In genomic region chr5:79205965-79206364, GRCh38 we compare ENCODE assay signal across 20 cellular contexts. TPM values are rescaled to one million over a fixed set of nuclear protein-coding genes. Genes with fewer than 3 reads are reported as not detected.
DNase-seq lines count a peak whose midpoint lies in the region; ATAC-seq, FAIRE-seq and TF ChIP-seq lines count a peak whose summit lies in the region.
"Had no signal": no experiment of that assay in that cellular context is flagged by ENCODE, and none has a peak within 500 bp of the region (broad histone marks: within the 10 kb centered on the region; RNA-seq: fewer than 3 reads in every experiment).

No MANE protein-coding gene starts in this region.

- no peak overlapping the region for H3K9ac ChIP-seq in endothelial cell of umbilical vein (replicated peaks; ENCODE audit: extremely low read depth, insufficient read depth, low read length)

- H3K4me1 ChIP-seq in A549 (peaks cover 7% of the 10 kb centered on the region; the same call in 2 of the 3 replicates), endothelial cell of umbilical vein (ENCODE audit: control insufficient read depth, extremely low read depth, insufficient read depth, low read length) (peaks cover 15% of the 10 kb centered on the region), osteoblast (ENCODE audit: insufficient read depth, low read length) (peaks cover 6% of the 10 kb centered on the region)

- no peak for TF ChIP-seq RAD21 in A549 (conservative IDR thresholded peaks at IDR 0.05 in 1 of 2, IDR thresholded peaks at IDR 0.05 in 1 of 2)

- no peaks in the 10 kb centered on the region for H3K9me1 ChIP-seq in endothelial cell of umbilical vein (replicated peaks; ENCODE audit: control insufficient read depth, extremely low read depth, insufficient read depth, low read length)

- no peak for TF ChIP-seq POLR2A in A549 (IDR thresholded peaks at IDR 0.05; ENCODE audit: low read length)
- TF ChIP-seq POLR2A in endothelial cell of umbilical vein (IDR thresholded peaks at IDR 0.05; ENCODE audit: low read depth, low read length): no peak

- H3K9me3 ChIP-seq in A549 (no peaks in the 10 kb centered on the region), endothelial cell of umbilical vein (replicated peaks; ENCODE audit: control insufficient read depth, insufficient read depth, low read length) (no peaks in the 10 kb centered on the region), osteoblast (ENCODE audit: low read depth, low read length) (no peaks in the 10 kb centered on the region)

- ATAC-seq in A549 (peak; percentile 33 to 36; a peak in 2 of 6 replicates), HG02759 (IDR thresholded peaks at IDR 0.05; ENCODE audit: unreplicated experiment) (no peak)

- H3K4me2 ChIP-seq in A549: no peak overlapping the region
- no peak overlapping the region for H3K4me2 ChIP-seq in endothelial cell of umbilical vein (ENCODE audit: insufficient read depth, low read length)
- H3K4me2 ChIP-seq in osteoblast (ENCODE audit: insufficient read depth, low read length): no peak overlapping the region

- in situ Hi-C loops in GM13976 (cut with MboI; ENCODE audit: low sequenced_read_pairs, unreplicated experiment): no loop called here

- H2AFZ ChIP-seq in endothelial cell of umbilical vein (ENCODE audit: low read depth, low read length) (peak overlapping the region; percentile 60), osteoblast (ENCODE audit: low read length) (peak overlapping the region; percentile 17)

- H3K79me2 ChIP-seq in endothelial cell of umbilical vein (ENCODE audit: control insufficient read depth, insufficient read depth, low read length) (no peaks in the 10 kb centered on the region), osteoblast (ENCODE audit: insufficient read depth, low read length) (no peaks in the 10 kb centered on the region)

- no peak for DNase-seq in A549 (ENCODE audit: low read depth in 1 of 2, low spot score in 1 of 2)
- peak; percentile 4 for DNase-seq in M059J (ENCODE audit: low read depth)
- no peak for DNase-seq in endothelial cell of umbilical vein (ENCODE audit: low read depth, low spot score)
- no peak for DNase-seq in osteoblast (ENCODE audit: insufficient read length, low spot score, missing footprints)
- no peak for DNase-seq in NCI-H1436 (lab: John Stamatoyannopoulos, UW)
- DNase-seq in GM13976 (ENCODE audit: low spot score): no peak
- DNase-seq: ACHN, H7, Kasumi-1, MM.1S, NCI-H1092 treated with DMSO at 0.1 percent for 48 hours, NCI-H1694, NCI-H2107, NCI-H510A, NCI-H774, Right ventricle myocardium superior had no signal

- no peaks in the 10 kb centered on the region for H3K36me3 ChIP-seq in endothelial cell of umbilical vein (ENCODE audit: control insufficient read depth in 2 of 2, extremely low read depth in 1 of 2, insufficient read depth in 2 of 2, low read length in 2 of 2)
- no peaks in the 10 kb centered on the region for H3K36me3 ChIP-seq in osteoblast (ENCODE audit: insufficient read depth, low read length)

- TF ChIP-seq CTCF in A549 (IDR thresholded peaks at IDR 0.05) (no peak), endothelial cell of umbilical vein (IDR thresholded peaks at IDR 0.05; ENCODE audit: extremely low read depth in 1 of 2, insufficient read depth in 1 of 2, low read depth in 1 of 2, low read length in 2 of 2) (no peak), osteoblast (IDR thresholded peaks at IDR 0.05; ENCODE audit: extremely low read depth, low read depth, low read length) (no peak), GM13976 (IDR thresholded peaks at IDR 0.05; ENCODE audit: borderline replicate concordance, control extremely low read depth, extremely low read depth, insufficient read depth, missing control alignments) (no peak)

- CTCF ChIA-PET in A549 (lab: Yijun Ruan, JAX): interaction anchor here (0.8 kb wide), 1 partner anchor 72 kb away, joined by 3 read pairs; no protein-coding TSS in a partner anchor
- CTCF ChIA-PET in endothelial cell of umbilical vein (lab: Charles Lee): interaction anchor here (1.4 to 2.1 kb wide), 4 partner anchors 15 to 181 kb away, joined by 4 to 15 read pairs (median 4); partner anchors contain the start of gene JMY

- no peak overlapping the region for H3K4me3 ChIP-seq in A549
- H3K4me3 ChIP-seq in endothelial cell of umbilical vein (replicated peaks in 1 of 3; ENCODE audit: insufficient read depth in 1 of 3, low read depth in 1 of 3, low read length in 3 of 3): no peak overlapping the region
- no peak overlapping the region for H3K4me3 ChIP-seq in osteoblast (ENCODE audit: insufficient read depth, low read length)

- dilution Hi-C loops in endothelial cell of umbilical vein (cut with MboI; ENCODE audit: extremely low pct_ligation_motif_present, low sequenced_read_pairs): no loop called here

- H3K27me3 ChIP-seq in endothelial cell of umbilical vein (ENCODE audit: control insufficient read depth in 2 of 2, insufficient read depth in 2 of 2, low read length in 2 of 2) (no peaks in the 10 kb centered on the region), osteoblast (ENCODE audit: insufficient read depth, low read length) (no peaks in the 10 kb centered on the region)

- no TSS peak for BruUV-seq in endothelial cell of umbilical vein (replicated peaks; lab: Mats Ljungman, UMichigan)

- no peak for TF ChIP-seq EP300 in A549 (IDR thresholded peaks at IDR 0.05)

- H3K27ac ChIP-seq in A549 (no peak overlapping the region), endothelial cell of umbilical vein (ENCODE audit: insufficient read depth, low read depth, low read length) (no peak overlapping the region), osteoblast (ENCODE audit: low read depth, low read length) (no peak overlapping the region)
- H3K27ac ChIP-seq: C4-2B had no signal

- no peaks in the 10 kb centered on the region for H4K20me1 ChIP-seq in endothelial cell of umbilical vein (replicated peaks; ENCODE audit: control insufficient read depth, extremely low read depth, insufficient read depth, low read length)
- H4K20me1 ChIP-seq in osteoblast (ENCODE audit: insufficient read depth, low read length): no peaks in the 10 kb centered on the region

- FAIRE-seq in A549 (lab: Jason Lieb, UNC): no peak
- peak; percentile 70 for FAIRE-seq in endothelial cell of umbilical vein (lab: Jason Lieb, UNC)
- FAIRE-seq: D721Med, RCC 7860 had no signal

- intact Hi-C loops in endothelial cell of umbilical vein (cut with micrococcal nuclease): no loop called here

- WGBS in A549 (ENCODE audit: missing lambda C conversion rate): 59% methylated on average over 3 of the region's 3 CpGs

- POLR2A ChIA-PET in A549 (lab: Yijun Ruan, JAX): no interaction called here
- POLR2A ChIA-PET in endothelial cell of umbilical vein (lab: Charles Lee): no interaction called here

TF ChIP-seq in A549, 52 proteins besides CTCF, POLR2A, EP300 and RAD21:
- TF ChIP-seq BHLHE40 (IDR thresholded peaks at IDR 0.05; ENCODE audit: low read depth, low read length) (no peak), RNF2 (IDR thresholded peaks at IDR 0.05; ENCODE audit: borderline replicate concordance, low read depth) (no peak), MYC (IDR thresholded peaks at IDR 0.05; ENCODE audit: borderline replicate concordance, low read length) (no peak), NFE2L2 (conservative IDR thresholded peaks at IDR 0.05; ENCODE audit: low read length) (no peak)

TF ChIP-seq in endothelial cell of umbilical vein, 7 proteins besides CTCF, POLR2A, EP300 and RAD21:
- TF ChIP-seq FOS (IDR thresholded peaks at IDR 0.05; ENCODE audit: borderline replicate concordance, insufficient read depth, low read length): no peak
- TF ChIP-seq MYC (IDR thresholded peaks at IDR 0.05; ENCODE audit: low read depth, low read length): no peak
- no peak for TF ChIP-seq EZH2 (IDR thresholded peaks at IDR 0.05; ENCODE audit: borderline replicate concordance, low read depth, low read length, severe bottlenecking)
- TF ChIP-seq GATA2 (IDR thresholded peaks at IDR 0.05; ENCODE audit: insufficient read depth, insufficient read length, low read depth, low read length): no peak
- TF ChIP-seq JUN (IDR thresholded peaks at IDR 0.05; ENCODE audit: borderline replicate concordance, insufficient read depth, insufficient read length, low read depth): no peak
- TF ChIP-seq, protein P1, sequence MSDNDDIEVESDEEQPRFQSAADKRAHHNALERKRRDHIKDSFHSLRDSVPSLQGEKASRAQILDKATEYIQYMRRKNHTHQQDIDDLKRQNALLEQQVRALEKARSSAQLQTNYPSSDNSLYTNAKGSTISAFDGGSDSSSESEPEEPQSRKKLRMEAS (IDR thresholded peaks at IDR 0.05; ENCODE audit: insufficient read depth, insufficient read length): no peak
- TF ChIP-seq POLR2AphosphoS5 (IDR thresholded peaks at IDR 0.05; ENCODE audit: insufficient read depth, low read depth, low read length): no peak

RNA-seq across cellular contexts. Expression of gene JMY, which starts 30.0 kb away (rescaled TPM):
- polyA plus RNA-seq in A549 (2011; rRNA removed) (5.0 and 5.6 TPM in 2 replicates), A549 (2017; fragmentation: RNase III; extraction: RNeasy Plus Mini Kit Qiagen cat#74134 plus additional on column Dnase treatment) (2.5 to 4.2 TPM (median 2.9 TPM) in 3 replicates), endothelial cell of umbilical vein (1.1 and 1.5 TPM in 2 replicates)
- 0.74 and 0.93 TPM in 2 replicates for polyA plus RNA-seq in A549 (2012; cell fraction: cytosol; rRNA removed)
- polyA plus RNA-seq in A549 (2012; cell fraction: nucleus; rRNA removed): 0.95 and 1.2 TPM in 2 replicates
- 3.8 and 3.9 TPM in 2 replicates for polyA minus RNA-seq in A549 (2011; rRNA and poly(A)+ RNA removed)
- total RNA-seq in M059J (2014; rRNA removed; shearing (Covaris generic)): 3.2 and 4.9 TPM in 2 replicates
- total RNA-seq in endothelial cell of umbilical vein (6.3 and 6.5 TPM in 2 replicates), osteoblast (30.4 and 30.8 TPM in 2 replicates)
- polyA plus RNA-seq in endothelial cell of umbilical vein (2011; cell fraction: cytosol; rRNA removed): 1.4 and 1.7 TPM in 2 replicates
- 5.1 and 5.7 TPM in 2 replicates for polyA plus RNA-seq in endothelial cell of umbilical vein (2011; cell fraction: nucleus; rRNA removed)
- polyA plus RNA-seq in endothelial cell of umbilical vein (2012): 3.5 and 4.4 TPM in 2 replicates
- polyA minus RNA-seq in endothelial cell of umbilical vein: 3.9 and 4.6 TPM in 2 replicates
- polyA minus RNA-seq in endothelial cell of umbilical vein (2011; cell fraction: cytosol; rRNA and poly(A)+ RNA removed): 14.0 TPM
- 7.5 and 7.6 TPM in 2 replicates for polyA minus RNA-seq in endothelial cell of umbilical vein (2011; cell fraction: nucleus; rRNA and poly(A)+ RNA removed)
